In the genomic region with DNA sequence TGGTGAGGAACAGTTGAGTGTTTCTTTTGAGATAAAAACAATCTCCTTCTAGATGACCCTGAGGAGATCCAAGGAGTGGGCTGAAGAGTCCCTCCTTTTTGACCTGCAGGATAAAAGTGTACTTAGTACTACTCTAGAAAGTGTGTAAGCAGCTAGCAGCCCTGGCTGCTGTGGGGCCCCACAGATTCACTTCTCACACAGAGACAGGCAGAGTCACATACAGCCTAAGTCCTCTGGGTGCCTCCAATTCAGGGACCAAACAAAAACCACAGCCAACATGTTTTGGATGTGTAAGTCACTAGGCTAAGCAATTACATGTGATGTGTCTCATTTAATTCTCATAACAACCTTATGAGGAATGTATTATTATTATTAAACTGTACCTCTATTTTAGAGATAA, we compare ENCODE assay signal across 11 cellular contexts.
DNase-seq lines count a peak whose midpoint lies in the region; ATAC-seq lines count a peak whose summit lies in the region.
"Had no signal": no experiment of that assay in that cellular context is flagged by ENCODE, and none has a peak within 500 bp of the region (broad histone marks: within the 10 kb centered on the region; RNA-seq: fewer than 3 reads in every experiment).

No MANE protein-coding gene starts in this region.

- peaks cover 16% of the 10 kb centered on the region for H3K27me3 Mint-ChIP-seq in activated T-helper 1 cell treated with anti-CD3 and anti-CD28 coated beads, Interleukin-12 subunit alpha, Interleukin-12 subunit beta, Interleukin-2, Interleukin-4 antibody, amounts not matched to agents 30 ng/mL and 10 ng/mL and 1 ng/mL, durations not matched to agents 14 hours and 24 hours and 36 hours (ENCODE audit: insufficient read depth)

- in situ Hi-C loops in G401 (cut with HindIII; ENCODE audit: low sequenced_read_pairs), result no loop called here

- ATAC-seq in GM18867 (IDR thresholded peaks at IDR 0.05; ENCODE audit: unreplicated experiment), result peak; percentile 78
- ATAC-seq in GM21360 (IDR thresholded peaks at IDR 0.05; ENCODE audit: unreplicated experiment), result peak; percentile 79
- peak; percentile 79 for ATAC-seq in HG03066 (IDR thresholded peaks at IDR 0.05; ENCODE audit: low read depth, unreplicated experiment)

- peaks cover 17% of the 10 kb centered on the region for H3K4me1 Mint-ChIP-seq in activated T-helper 1 cell treated with anti-CD3 and anti-CD28 coated beads, Interleukin-12 subunit alpha, Interleukin-12 subunit beta, Interleukin-2, Interleukin-4 antibody, amounts not matched to agents 30 ng/mL and 10 ng/mL and 1 ng/mL, durations not matched to agents 14 hours and 24 hours and 36 hours (ENCODE audit: low read depth)

- peak overlapping the region; percentile 38 for H3K27ac Mint-ChIP-seq in activated T-helper 1 cell treated with anti-CD3 and anti-CD28 coated beads, Interleukin-12 subunit alpha, Interleukin-12 subunit beta, Interleukin-2, Interleukin-4 antibody, amounts not matched to agents 30 ng/mL and 10 ng/mL and 1 ng/mL, durations not matched to agents 14 hours and 24 hours and 36 hours
- H3K27ac Mint-ChIP-seq: stimulated activated naive CD8-positive, alpha-beta T cell treated with anti-CD3 and anti-CD28 coated beads, Interleukin-15, Interleukin-2, amounts not matched to agents 100 ng/mL and 50 ng/mL, for 24 hours had no signal

- H3K36me3 Mint-ChIP-seq in activated T-helper 1 cell treated with anti-CD3 and anti-CD28 coated beads, Interleukin-12 subunit alpha, Interleukin-12 subunit beta, Interleukin-2, Interleukin-4 antibody, amounts not matched to agents 30 ng/mL and 10 ng/mL and 1 ng/mL, durations not matched to agents 14 hours and 24 hours and 36 hours (ENCODE audit: low read depth), result no peaks in the 10 kb centered on the region

- no peaks in the 10 kb centered on the region for H3K9me3 Mint-ChIP-seq in activated T-helper 1 cell treated with anti-CD3 and anti-CD28 coated beads, Interleukin-12 subunit alpha, Interleukin-12 subunit beta, Interleukin-2, Interleukin-4 antibody, amounts not matched to agents 30 ng/mL and 10 ng/mL and 1 ng/mL, durations not matched to agents 14 hours and 24 hours and 36 hours
- H3K9me3 Mint-ChIP-seq: stimulated activated naive CD8-positive, alpha-beta T cell treated with anti-CD3 and anti-CD28 coated beads, Interleukin-15, Interleukin-2, amounts not matched to agents 100 ng/mL and 50 ng/mL, for 24 hours had no signal

- DNase-seq in activated T-helper 1 cell treated with anti-CD3 and anti-CD28 coated beads, Interleukin-12 subunit alpha, Interleukin-12 subunit beta, Interleukin-2, Interleukin-4 antibody, amounts not matched to agents 30 ng/mL and 10 ng/mL and 1 ng/mL, durations not matched to agents 14 hours and 24 hours and 36 hours (ENCODE audit: low spot score), result no peak
- no peak for DNase-seq in SHP77 (lab: John Stamatoyannopoulos, UW)
- no peak for DNase-seq in SHP77 treated with DMSO at 0.1 percent for 48 hours (lab: John Stamatoyannopoulos, UW)
- DNase-seq in NCI-H2196 treated with DMSO at 0.1 percent for 48 hours (lab: John Stamatoyannopoulos, UW; ENCODE audit: unreplicated experiment), result no peak
- DNase-seq in G401 (ENCODE audit: low spot score), result no peak
- DNase-seq: cerebellar nuclear complex, DMS 273 treated with DMSO at 0.1 percent for 48 hours had no signal

- no peak overlapping the region for H3K4me3 Mint-ChIP-seq in activated T-helper 1 cell treated with anti-CD3 and anti-CD28 coated beads, Interleukin-12 subunit alpha, Interleukin-12 subunit beta, Interleukin-2, Interleukin-4 antibody, amounts not matched to agents 30 ng/mL and 10 ng/mL and 1 ng/mL, durations not matched to agents 14 hours and 24 hours and 36 hours
- H3K4me3 Mint-ChIP-seq: stimulated activated naive CD8-positive, alpha-beta T cell treated with anti-CD3 and anti-CD28 coated beads, Interleukin-15, Interleukin-2, amounts not matched to agents 100 ng/mL and 50 ng/mL, for 24 hours had no signal

- intact Hi-C loops in activated T-helper 1 cell treated with anti-CD3 and anti-CD28 coated beads, Interleukin-12 subunit alpha, Interleukin-12 subunit beta, Interleukin-2, Interleukin-4 antibody, amounts not matched to agents 30 ng/mL and 10 ng/mL and 1 ng/mL, durations not matched to agents 14 hours and 24 hours and 36 hours (cut with micrococcal nuclease), result loop anchor here (2.0 kb wide), 1 partner anchor 49 kb away; no protein-coding TSS in a partner anchor
